In genomic region chr18:54883816-54884604, GRCh38 we compare ENCODE assay signal across 19 cellular contexts. TPM values are rescaled to one million over a fixed set of nuclear protein-coding genes. Genes with fewer than 3 reads are reported as not detected.
A peak's percentile ranks its signal among the peaks of the same experiment; 100 is the strongest.
DNase-seq lines count a peak whose midpoint lies in the region; ATAC-seq and TF ChIP-seq lines count a peak whose summit lies in the region.
"Had no signal": no experiment of that assay in that cellular context is flagged by ENCODE, and none has a peak within 500 bp of the region (broad histone marks: within the 10 kb centered on the region; RNA-seq: fewer than 3 reads in every experiment).

No MANE protein-coding gene starts in this region.

- no peaks in the 10 kb centered on the region for H3K9me2 ChIP-seq in GM23248 (ENCODE audit: insufficient read depth)

- peaks cover 3% of the 10 kb centered on the region for H3K9me3 Mint-ChIP-seq in stimulated activated memory B cell treated with anti-CD40 and anti-IgM and Interleukin-4, amounts not matched to agents 10 μg/mL and 1 μg/mL and 100 μg/mL, for 72 hours

- H2BK5ac ChIP-seq in neuronal stem cell (ENCODE audit: low read length) = no peak overlapping the region

- 65 to 67% methylated on average over 6 of the region's 6 CpGs for WGBS in GM23248 (ENCODE audit: low coverage in 1 of 2, low lambda C conversion rate in 2 of 2, missing lambda C conversion rate in 2 of 2), 2 experiments
- WGBS in neuronal stem cell (ENCODE audit: extremely low coverage in 2 of 2, insufficient read length in 2 of 2, insufficient replicate concordance in 1 of 2), 2 donors = no CpG with 5 or more reads among the region's 6 CpGs

- no peak overlapping the region for H3K4me3 ChIP-seq in GM23248
- no peak overlapping the region for H3K4me3 ChIP-seq in breast epithelium
- H3K4me3 ChIP-seq in neuronal stem cell (ENCODE audit: low read length in 2 of 2) = no peak overlapping the region
- H3K4me3 ChIP-seq: BLaER1 treated with 17β-estradiol and CSF1 and Interleukin-3, amounts not matched to agents 10 nM and 100 nM; GM12878; K562 had no signal

- ATAC-seq in stimulated activated memory B cell treated with anti-CD40 and anti-IgM and Interleukin-4, amounts not matched to agents 10 μg/mL and 1 μg/mL and 100 μg/mL, for 72 hours = no peak
- ATAC-seq: GM12878, HCT116, K562 had no signal

- H2AFZ ChIP-seq in GM23248 (no peak overlapping the region), neuronal stem cell (ENCODE audit: low read length) (no peak overlapping the region)

- H4K20me1 ChIP-seq in GM23248 (ENCODE audit: insufficient read depth) = no peaks in the 10 kb centered on the region
- H4K20me1 ChIP-seq: BLaER1 treated with 17β-estradiol and CSF1 and Interleukin-3, amounts not matched to agents 10 nM and 100 nM had no signal

- no peaks in the 10 kb centered on the region for H3K27me3 Mint-ChIP-seq in stimulated activated memory B cell treated with anti-CD40 and anti-IgM and Interleukin-4, amounts not matched to agents 10 μg/mL and 1 μg/mL and 100 μg/mL, for 72 hours
- H3K27me3 Mint-ChIP-seq: CD8-positive, alpha-beta memory T cell had no signal

- no peak overlapping the region for H3K14ac ChIP-seq in neuronal stem cell (ENCODE audit: low read length)

- no peak overlapping the region for H3K18ac ChIP-seq in neuronal stem cell (ENCODE audit: low read length)

- peaks cover 15% of the 10 kb centered on the region for H3F3A ChIP-seq in GM23248 (ENCODE audit: insufficient read depth)

- H4K8ac ChIP-seq in neuronal stem cell (ENCODE audit: low read depth, low read length) = no peak overlapping the region

- H3K9ac ChIP-seq in GM23248 (no peak overlapping the region), neuronal stem cell (ENCODE audit: low read depth, low read length, poor library complexity) (no peak overlapping the region)
- H3K9ac ChIP-seq: BLaER1 treated with 17β-estradiol and CSF1 and Interleukin-3, amounts not matched to agents 10 nM and 100 nM had no signal

- no peak overlapping the region for H2AK5ac ChIP-seq in neuronal stem cell (ENCODE audit: low read depth, low read length)

- DNase-seq in GM23248 (peak; percentile 50), RPMI7951 (ENCODE audit: low read depth) (peak; percentile 74), fibroblast of gingiva (ENCODE audit: low read depth) (peak; percentile 9), renal cortical epithelial cell (ENCODE audit: low read depth) (peak; percentile 68), breast epithelium (ENCODE audit: low spot score in 2 of 2) (no peak), GM19238 (ENCODE audit: insufficient read length, low spot score) (no peak), neuronal stem cell (ENCODE audit: low spot score) (no peak)
- DNase-seq: CD8-positive, alpha-beta memory T cell; DMS79 treated with DMSO at 0.1 percent for 48 hours; GDM1; NCI-H146; NCI-H2081 treated with DMSO at 0.1 percent for 48 hours; NCI-H510A treated with DMSO at 0.1 percent for 48 hours; SHP77 treated with DMSO at 0.1 percent for 48 hours had no signal

- H3K9me3 ChIP-seq in GM23248 (ENCODE audit: low read depth) (no peaks in the 10 kb centered on the region), breast epithelium (no peaks in the 10 kb centered on the region), neuronal stem cell (replicated peaks in 1 of 2; ENCODE audit: control insufficient read depth in 2 of 2, insufficient read depth in 1 of 2, low read depth in 1 of 2, low read length in 2 of 2) (no peaks in the 10 kb centered on the region)
- H3K9me3 ChIP-seq: BLaER1 treated with 17β-estradiol and CSF1 and Interleukin-3, amounts not matched to agents 10 nM and 100 nM had no signal

- H3K27ac ChIP-seq in GM23248 = no peak overlapping the region
- H3K27ac ChIP-seq in breast epithelium = no peak overlapping the region
- H3K27ac ChIP-seq in neuronal stem cell (replicated peaks; ENCODE audit: low read length) = no peak overlapping the region
- H3K27ac ChIP-seq: BLaER1 treated with 17β-estradiol and CSF1 and Interleukin-3, amounts not matched to agents 10 nM and 100 nM had no signal

- H3K4me1 ChIP-seq in GM23248 (ENCODE audit: insufficient read depth) (peaks cover 24% of the 10 kb centered on the region), breast epithelium (no peaks in the 10 kb centered on the region), neuronal stem cell (ENCODE audit: control insufficient read depth in 2 of 2, insufficient read depth in 1 of 2, low read depth in 1 of 2, low read length in 2 of 2) (peaks cover 0 to 5% of the 10 kb centered on the region in 2 donors)

- no peaks in the 10 kb centered on the region for H3K79me2 ChIP-seq in GM23248 (ENCODE audit: insufficient read depth)

- intact Hi-C loops in breast epithelium (cut with DNase I; ENCODE audit: low total_unique reads) = no loop called here

- H3K4me2 ChIP-seq in GM23248 (ENCODE audit: unreplicated experiment) (no peak overlapping the region), neuronal stem cell (ENCODE audit: insufficient read depth, low read length, poor library complexity, severe bottlenecking) (no peak overlapping the region)

- H2BK120ac ChIP-seq in neuronal stem cell (ENCODE audit: low read depth, low read length) = no peak overlapping the region

- no peak overlapping the region for H3K27ac Mint-ChIP-seq in stimulated activated memory B cell treated with anti-CD40 and anti-IgM and Interleukin-4, amounts not matched to agents 10 μg/mL and 1 μg/mL and 100 μg/mL, for 72 hours

- no peak for TF ChIP-seq CTCF in breast epithelium (IDR thresholded peaks at IDR 0.05)

- in situ Hi-C loops in GM23248 (cut with MboI) = no loop called here

- no peaks in the 10 kb centered on the region for H3K4me1 Mint-ChIP-seq in stimulated activated memory B cell treated with anti-CD40 and anti-IgM and Interleukin-4, amounts not matched to agents 10 μg/mL and 1 μg/mL and 100 μg/mL, for 72 hours
- H3K4me1 Mint-ChIP-seq: CD8-positive, alpha-beta memory T cell had no signal

- no peak for TF ChIP-seq POLR2A in breast epithelium (IDR thresholded peaks at IDR 0.05)

- H2BK12ac ChIP-seq in neuronal stem cell (ENCODE audit: low read length) = no peak overlapping the region

- H3K23ac ChIP-seq in neuronal stem cell (ENCODE audit: low read depth, low read length, poor library complexity) = no peak overlapping the region

- no peaks in the 10 kb centered on the region for H3K79me1 ChIP-seq in neuronal stem cell (ENCODE audit: low read depth, low read length)

- H3K27me3 ChIP-seq in GM23248 (replicated peaks; ENCODE audit: insufficient read depth) (no peaks in the 10 kb centered on the region), breast epithelium (no peaks in the 10 kb centered on the region), neuronal stem cell (ENCODE audit: control insufficient read depth in 3 of 3, insufficient read depth in 3 of 3, low read depth in 1 of 3, low read length in 3 of 3) (no peaks in the 10 kb centered on the region)
- H3K27me3 ChIP-seq: BLaER1 treated with 17β-estradiol and CSF1 and Interleukin-3, amounts not matched to agents 10 nM and 100 nM had no signal

- H3K4me3 Mint-ChIP-seq in stimulated activated memory B cell treated with anti-CD40 and anti-IgM and Interleukin-4, amounts not matched to agents 10 μg/mL and 1 μg/mL and 100 μg/mL, for 72 hours = no peak overlapping the region
- H3K4me3 Mint-ChIP-seq: CD8-positive, alpha-beta memory T cell had no signal

- no peak overlapping the region for H4K91ac ChIP-seq in neuronal stem cell (ENCODE audit: low read depth, low read length, poor library complexity)

- no peaks in the 10 kb centered on the region for H3K36me3 ChIP-seq in GM23248 (ENCODE audit: low read depth)
- H3K36me3 ChIP-seq in breast epithelium = no peaks in the 10 kb centered on the region
- no peaks in the 10 kb centered on the region for H3K36me3 ChIP-seq in neuronal stem cell (replicated peaks in 1 of 2; ENCODE audit: control insufficient read depth in 2 of 2, insufficient read depth in 2 of 2, low read length in 2 of 2)
- H3K36me3 ChIP-seq: BLaER1 treated with 17β-estradiol and CSF1 and Interleukin-3, amounts not matched to agents 10 nM and 100 nM had no signal

- H3K36me3 Mint-ChIP-seq in stimulated activated memory B cell treated with anti-CD40 and anti-IgM and Interleukin-4, amounts not matched to agents 10 μg/mL and 1 μg/mL and 100 μg/mL, for 72 hours = no peaks in the 10 kb centered on the region

- no peak overlapping the region for H2BK15ac ChIP-seq in neuronal stem cell (ENCODE audit: low read length)

- no peak overlapping the region for H3K4ac ChIP-seq in neuronal stem cell (ENCODE audit: low read length)

RNA-seq across cellular contexts. Expression of gene RAB27B, which starts 55.7 kb away (rescaled TPM):
- 0.13 and 0.54 TPM in 2 replicates for total RNA-seq in GM23248 (2014; rRNA removed; shearing (Covaris generic))
- 0.18 and 0.45 TPM in 2 replicates for polyA plus RNA-seq in GM23248 (2016; fragmentation: Nextera tagmentation; extraction: Ambion mirVana)
- total RNA-seq in RPMI7951 (2014; rRNA removed; shearing (Covaris generic)) = 7.0 and 8.8 TPM in 2 replicates
- total RNA-seq in renal cortical epithelial cell = 3.3 and 4.0 TPM in 2 replicates
- 10 to 100 TPM in 2 of 3 donors, 1 to 10 TPM in 1; 1.1 to 24.6 (median 11.8) TPM for total RNA-seq in breast epithelium
- polyA plus RNA-seq in neuronal stem cell (2013, experiment 1 of 2) = 0.67 TPM
- polyA plus RNA-seq in neuronal stem cell (2013, experiment 2 of 2) = 0.96 TPM
- polyA plus RNA-seq: GM12878 had no signal

Comparison
In these comparisons a context has a peak if more than half of its experiments do, and no peak if none do; other contexts are left out.
1. DNase-seq: peak in GM23248 (single experiment), RPMI7951 (single experiment), fibroblast of gingiva (single experiment) and renal cortical epithelial cell (single experiment); none in breast epithelium (0 of 2), GM19238 (single experiment) and neuronal stem cell (single experiment).